In the genomic region with DNA sequence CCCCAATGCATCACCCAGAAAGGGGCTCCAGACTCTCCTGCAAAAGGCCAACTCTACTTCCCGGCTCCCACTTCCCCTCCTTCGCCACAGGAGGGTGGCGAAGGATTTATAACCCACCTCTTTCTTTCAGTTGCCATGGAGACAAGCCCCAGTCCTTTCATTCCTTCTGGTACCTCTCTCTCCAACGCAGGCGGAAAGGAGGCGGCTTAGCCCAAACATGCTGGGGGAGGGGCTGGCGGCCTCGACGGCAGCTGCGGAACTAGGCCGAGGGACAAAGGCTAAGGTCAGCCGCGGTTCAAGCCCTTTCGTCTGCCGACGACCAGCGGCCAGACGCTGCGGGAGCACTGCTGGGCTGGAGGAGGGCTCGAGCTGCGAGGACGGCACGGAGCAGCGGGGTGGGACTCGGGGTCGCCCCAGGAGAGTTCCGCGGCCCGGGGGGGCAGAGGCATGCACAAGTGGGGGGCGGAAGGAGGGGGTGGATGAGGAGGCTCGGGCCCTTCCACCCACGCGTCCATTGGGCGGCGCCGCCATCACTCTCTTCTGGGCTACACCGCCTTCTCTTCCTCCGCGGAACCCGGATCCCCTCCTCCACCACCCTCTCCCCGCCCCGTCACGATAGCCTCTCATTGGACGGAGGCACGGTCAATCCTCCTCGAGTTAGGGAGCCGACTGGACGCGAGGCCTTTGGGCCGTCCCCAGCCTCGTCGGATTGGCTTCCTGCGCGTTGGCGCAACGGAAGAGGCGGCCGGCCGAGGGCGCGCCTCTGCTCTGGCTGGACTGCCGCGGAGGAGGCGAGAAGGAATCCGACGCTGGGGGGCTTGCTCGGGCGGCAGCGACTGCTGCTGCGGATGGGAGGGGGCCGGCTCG, we compare ENCODE assay signal across 1 cellular context.
TF ChIP-seq lines count a peak whose summit lies in the region.

A gene (plus strand): TSS at position 766 of the 867 bp plus-strand sequence.

TF ChIP-seq in HepG2, 621 proteins besides CTCF, POLR2A, EP300 and RAD21 (continued from another document and continues in another):
- TF ChIP-seq, protein P1, sequence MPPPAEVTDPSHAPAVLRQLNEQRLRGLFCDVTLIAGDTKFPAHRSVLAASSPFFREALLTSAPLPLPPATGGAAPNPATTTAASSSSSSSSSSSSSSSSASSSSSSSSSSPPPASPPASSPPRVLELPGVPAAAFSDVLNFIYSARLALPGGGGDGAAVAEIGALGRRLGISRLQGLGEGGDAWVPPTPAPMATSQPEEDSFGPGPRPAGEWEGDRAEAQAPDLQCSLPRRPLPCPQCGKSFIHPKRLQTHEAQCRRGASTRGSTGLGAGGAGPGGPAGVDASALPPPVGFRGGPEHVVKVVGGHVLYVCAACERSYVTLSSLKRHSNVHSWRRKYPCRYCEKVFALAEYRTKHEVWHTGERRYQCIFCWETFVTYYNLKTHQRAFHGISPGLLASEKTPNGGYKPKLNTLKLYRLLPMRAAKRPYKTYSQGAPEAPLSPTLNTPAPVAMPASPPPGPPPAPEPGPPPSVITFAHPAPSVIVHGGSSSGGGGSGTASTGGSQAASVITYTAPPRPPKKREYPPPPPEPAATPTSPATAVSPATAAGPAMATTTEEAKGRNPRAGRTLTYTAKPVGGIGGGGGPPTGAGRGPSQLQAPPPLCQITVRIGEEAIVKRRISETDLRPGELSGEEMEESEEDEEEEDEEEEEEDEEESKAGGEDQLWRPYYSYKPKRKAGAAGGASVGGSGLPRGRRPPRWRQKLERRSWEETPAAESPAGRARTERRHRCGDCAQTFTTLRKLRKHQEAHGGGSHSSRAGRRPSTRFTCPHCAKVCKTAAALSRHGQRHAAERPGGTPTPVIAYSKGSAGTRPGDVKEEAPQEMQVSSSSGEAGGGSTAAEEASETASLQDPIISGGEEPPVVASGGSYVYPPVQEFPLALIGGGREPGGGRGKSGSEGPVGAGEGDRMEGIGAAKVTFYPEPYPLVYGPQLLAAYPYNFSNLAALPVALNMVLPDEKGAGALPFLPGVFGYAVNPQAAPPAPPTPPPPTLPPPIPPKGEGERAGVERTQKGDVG (CRISPR knock-in tag; IDR thresholded peaks at IDR 0.05; ENCODE audit: borderline replicate concordance) = peak; percentile 89; the same call in 1 of the 2 replicates
- TF ChIP-seq JUN (CRISPR knock-in tag; IDR thresholded peaks at IDR 0.05) (0 out of 2 replicates have a peak, but pooled peaks have one; percentile 81), ZSCAN9 (CRISPR knock-in tag; IDR thresholded peaks at IDR 0.05; ENCODE audit: borderline replicate concordance) (peak; percentile 78), ZNF317 (CRISPR knock-in tag; IDR thresholded peaks at IDR 0.05) (peak; percentile 91), NCOA2 (CRISPR knock-in tag; IDR thresholded peaks at IDR 0.05) (peak; percentile 54), CHD4 (IDR thresholded peaks at IDR 0.05; ENCODE audit: borderline replicate concordance, low read length) (no peak), NFRKB (IDR thresholded peaks at IDR 0.05) (peak; percentile 91), POLR2G (IDR thresholded peaks at IDR 0.05; ENCODE audit: low read depth, low read length) (peak; percentile 95), NR3C1 (CRISPR knock-in tag; IDR thresholded peaks at IDR 0.05) (no peak), ZNF430 (CRISPR knock-in tag; IDR thresholded peaks at IDR 0.05) (peak; percentile 80), ZNF24 (IDR thresholded peaks at IDR 0.05) (no peak), TBP (CRISPR knock-in tag; IDR thresholded peaks at IDR 0.05) (no peak), AHR (CRISPR knock-in tag; IDR thresholded peaks at IDR 0.05) (peak; percentile 88), NONO (IDR thresholded peaks at IDR 0.05) (no peak), NONO (CRISPR knock-in tag; conservative IDR thresholded peaks at IDR 0.05) (peak; percentile 98), ZBTB7A (CRISPR knock-in tag; IDR thresholded peaks at IDR 0.05) (peak; percentile 54; the same call in 1 of the 2 replicates), ZNF558 (CRISPR knock-in tag; IDR thresholded peaks at IDR 0.05; ENCODE audit: borderline replicate concordance) (peak; percentile 88), KAT7 (CRISPR knock-in tag; IDR thresholded peaks at IDR 0.05; ENCODE audit: borderline replicate concordance) (peak; percentile 97), SNAPC2 (CRISPR knock-in tag; IDR thresholded peaks at IDR 0.05) (peak; percentile 89), ZNF878 (CRISPR knock-in tag; IDR thresholded peaks at IDR 0.05) (no peak), ZNF460 (CRISPR knock-in tag; IDR thresholded peaks at IDR 0.05; ENCODE audit: borderline replicate concordance) (no peak; the same call in 1 of the 2 replicates), CENPX (CRISPR knock-in tag; IDR thresholded peaks at IDR 0.05) (no peak)
- TF ChIP-seq, protein P2, sequence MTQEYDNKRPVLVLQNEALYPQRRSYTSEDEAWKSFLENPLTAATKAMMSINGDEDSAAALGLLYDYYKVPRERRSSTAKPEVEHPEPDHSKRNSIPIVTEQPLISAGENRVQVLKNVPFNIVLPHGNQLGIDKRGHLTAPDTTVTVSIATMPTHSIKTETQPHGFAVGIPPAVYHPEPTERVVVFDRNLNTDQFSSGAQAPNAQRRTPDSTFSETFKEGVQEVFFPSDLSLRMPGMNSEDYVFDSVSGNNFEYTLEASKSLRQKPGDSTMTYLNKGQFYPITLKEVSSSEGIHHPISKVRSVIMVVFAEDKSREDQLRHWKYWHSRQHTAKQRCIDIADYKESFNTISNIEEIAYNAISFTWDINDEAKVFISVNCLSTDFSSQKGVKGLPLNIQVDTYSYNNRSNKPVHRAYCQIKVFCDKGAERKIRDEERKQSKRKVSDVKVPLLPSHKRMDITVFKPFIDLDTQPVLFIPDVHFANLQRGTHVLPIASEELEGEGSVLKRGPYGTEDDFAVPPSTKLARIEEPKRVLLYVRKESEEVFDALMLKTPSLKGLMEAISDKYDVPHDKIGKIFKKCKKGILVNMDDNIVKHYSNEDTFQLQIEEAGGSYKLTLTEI (CRISPR knock-in tag; conservative IDR thresholded peaks at IDR 0.05) = no peak
- TF ChIP-seq, protein P3, sequence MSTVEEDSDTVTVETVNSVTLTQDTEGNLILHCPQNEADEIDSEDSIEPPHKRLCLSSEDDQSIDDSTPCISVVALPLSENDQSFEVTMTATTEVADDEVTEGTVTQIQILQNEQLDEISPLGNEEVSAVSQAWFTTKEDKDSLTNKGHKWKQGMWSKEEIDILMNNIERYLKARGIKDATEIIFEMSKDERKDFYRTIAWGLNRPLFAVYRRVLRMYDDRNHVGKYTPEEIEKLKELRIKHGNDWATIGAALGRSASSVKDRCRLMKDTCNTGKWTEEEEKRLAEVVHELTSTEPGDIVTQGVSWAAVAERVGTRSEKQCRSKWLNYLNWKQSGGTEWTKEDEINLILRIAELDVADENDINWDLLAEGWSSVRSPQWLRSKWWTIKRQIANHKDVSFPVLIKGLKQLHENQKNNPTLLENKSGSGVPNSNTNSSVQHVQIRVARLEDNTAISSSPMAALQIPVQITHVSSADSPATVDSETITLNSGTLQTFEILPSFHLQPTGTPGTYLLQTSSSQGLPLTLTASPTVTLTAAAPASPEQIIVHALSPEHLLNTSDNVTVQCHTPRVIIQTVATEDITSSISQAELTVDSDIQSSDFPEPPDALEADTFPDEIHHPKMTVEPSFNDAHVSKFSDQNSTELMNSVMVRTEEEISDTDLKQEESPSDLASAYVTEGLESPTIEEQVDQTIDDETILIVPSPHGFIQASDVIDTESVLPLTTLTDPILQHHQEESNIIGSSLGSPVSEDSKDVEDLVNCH (CRISPR knock-in tag; IDR thresholded peaks at IDR 0.05) = no peak
- TF ChIP-seq, protein P4, sequence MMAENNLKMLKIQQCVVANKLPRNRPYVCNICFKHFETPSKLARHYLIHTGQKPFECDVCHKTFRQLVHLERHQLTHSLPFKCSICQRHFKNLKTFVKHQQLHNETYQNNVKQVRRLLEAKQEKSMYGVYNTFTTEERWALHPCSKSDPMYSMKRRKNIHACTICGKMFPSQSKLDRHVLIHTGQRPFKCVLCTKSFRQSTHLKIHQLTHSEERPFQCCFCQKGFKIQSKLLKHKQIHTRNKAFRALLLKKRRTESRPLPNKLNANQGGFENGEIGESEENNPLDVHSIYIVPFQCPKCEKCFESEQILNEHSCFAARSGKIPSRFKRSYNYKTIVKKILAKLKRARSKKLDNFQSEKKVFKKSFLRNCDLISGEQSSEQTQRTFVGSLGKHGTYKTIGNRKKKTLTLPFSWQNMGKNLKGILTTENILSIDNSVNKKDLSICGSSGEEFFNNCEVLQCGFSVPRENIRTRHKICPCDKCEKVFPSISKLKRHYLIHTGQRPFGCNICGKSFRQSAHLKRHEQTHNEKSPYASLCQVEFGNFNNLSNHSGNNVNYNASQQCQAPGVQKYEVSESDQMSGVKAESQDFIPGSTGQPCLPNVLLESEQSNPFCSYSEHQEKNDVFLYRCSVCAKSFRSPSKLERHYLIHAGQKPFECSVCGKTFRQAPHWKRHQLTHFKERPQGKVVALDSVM (CRISPR knock-in tag; IDR thresholded peaks at IDR 0.05) = no peak; the same call in 1 of the 2 replicates
- TF ChIP-seq, protein P5, sequence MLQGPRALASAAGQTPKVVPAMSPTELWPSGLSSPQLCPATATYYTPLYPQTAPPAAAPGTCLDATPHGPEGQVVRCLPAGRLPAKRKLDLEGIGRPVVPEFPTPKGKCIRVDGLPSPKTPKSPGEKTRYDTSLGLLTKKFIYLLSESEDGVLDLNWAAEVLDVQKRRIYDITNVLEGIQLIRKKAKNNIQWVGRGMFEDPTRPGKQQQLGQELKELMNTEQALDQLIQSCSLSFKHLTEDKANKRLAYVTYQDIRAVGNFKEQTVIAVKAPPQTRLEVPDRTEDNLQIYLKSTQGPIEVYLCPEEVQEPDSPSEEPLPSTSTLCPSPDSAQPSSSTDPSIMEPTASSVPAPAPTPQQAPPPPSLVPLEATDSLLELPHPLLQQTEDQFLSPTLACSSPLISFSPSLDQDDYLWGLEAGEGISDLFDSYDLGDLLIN (CRISPR knock-in tag; IDR thresholded peaks at IDR 0.05; ENCODE audit: borderline replicate concordance) = no peak
- TF ChIP-seq, protein P6, sequence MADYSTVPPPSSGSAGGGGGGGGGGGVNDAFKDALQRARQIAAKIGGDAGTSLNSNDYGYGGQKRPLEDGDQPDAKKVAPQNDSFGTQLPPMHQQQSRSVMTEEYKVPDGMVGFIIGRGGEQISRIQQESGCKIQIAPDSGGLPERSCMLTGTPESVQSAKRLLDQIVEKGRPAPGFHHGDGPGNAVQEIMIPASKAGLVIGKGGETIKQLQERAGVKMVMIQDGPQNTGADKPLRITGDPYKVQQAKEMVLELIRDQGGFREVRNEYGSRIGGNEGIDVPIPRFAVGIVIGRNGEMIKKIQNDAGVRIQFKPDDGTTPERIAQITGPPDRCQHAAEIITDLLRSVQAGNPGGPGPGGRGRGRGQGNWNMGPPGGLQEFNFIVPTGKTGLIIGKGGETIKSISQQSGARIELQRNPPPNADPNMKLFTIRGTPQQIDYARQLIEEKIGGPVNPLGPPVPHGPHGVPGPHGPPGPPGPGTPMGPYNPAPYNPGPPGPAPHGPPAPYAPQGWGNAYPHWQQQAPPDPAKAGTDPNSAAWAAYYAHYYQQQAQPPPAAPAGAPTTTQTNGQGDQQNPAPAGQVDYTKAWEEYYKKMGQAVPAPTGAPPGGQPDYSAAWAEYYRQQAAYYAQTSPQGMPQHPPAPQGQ (CRISPR knock-in tag; IDR thresholded peaks at IDR 0.05; ENCODE audit: borderline replicate concordance) = peak; percentile 38; the same call in 1 of the 2 replicates
- TF ChIP-seq, protein P7, sequence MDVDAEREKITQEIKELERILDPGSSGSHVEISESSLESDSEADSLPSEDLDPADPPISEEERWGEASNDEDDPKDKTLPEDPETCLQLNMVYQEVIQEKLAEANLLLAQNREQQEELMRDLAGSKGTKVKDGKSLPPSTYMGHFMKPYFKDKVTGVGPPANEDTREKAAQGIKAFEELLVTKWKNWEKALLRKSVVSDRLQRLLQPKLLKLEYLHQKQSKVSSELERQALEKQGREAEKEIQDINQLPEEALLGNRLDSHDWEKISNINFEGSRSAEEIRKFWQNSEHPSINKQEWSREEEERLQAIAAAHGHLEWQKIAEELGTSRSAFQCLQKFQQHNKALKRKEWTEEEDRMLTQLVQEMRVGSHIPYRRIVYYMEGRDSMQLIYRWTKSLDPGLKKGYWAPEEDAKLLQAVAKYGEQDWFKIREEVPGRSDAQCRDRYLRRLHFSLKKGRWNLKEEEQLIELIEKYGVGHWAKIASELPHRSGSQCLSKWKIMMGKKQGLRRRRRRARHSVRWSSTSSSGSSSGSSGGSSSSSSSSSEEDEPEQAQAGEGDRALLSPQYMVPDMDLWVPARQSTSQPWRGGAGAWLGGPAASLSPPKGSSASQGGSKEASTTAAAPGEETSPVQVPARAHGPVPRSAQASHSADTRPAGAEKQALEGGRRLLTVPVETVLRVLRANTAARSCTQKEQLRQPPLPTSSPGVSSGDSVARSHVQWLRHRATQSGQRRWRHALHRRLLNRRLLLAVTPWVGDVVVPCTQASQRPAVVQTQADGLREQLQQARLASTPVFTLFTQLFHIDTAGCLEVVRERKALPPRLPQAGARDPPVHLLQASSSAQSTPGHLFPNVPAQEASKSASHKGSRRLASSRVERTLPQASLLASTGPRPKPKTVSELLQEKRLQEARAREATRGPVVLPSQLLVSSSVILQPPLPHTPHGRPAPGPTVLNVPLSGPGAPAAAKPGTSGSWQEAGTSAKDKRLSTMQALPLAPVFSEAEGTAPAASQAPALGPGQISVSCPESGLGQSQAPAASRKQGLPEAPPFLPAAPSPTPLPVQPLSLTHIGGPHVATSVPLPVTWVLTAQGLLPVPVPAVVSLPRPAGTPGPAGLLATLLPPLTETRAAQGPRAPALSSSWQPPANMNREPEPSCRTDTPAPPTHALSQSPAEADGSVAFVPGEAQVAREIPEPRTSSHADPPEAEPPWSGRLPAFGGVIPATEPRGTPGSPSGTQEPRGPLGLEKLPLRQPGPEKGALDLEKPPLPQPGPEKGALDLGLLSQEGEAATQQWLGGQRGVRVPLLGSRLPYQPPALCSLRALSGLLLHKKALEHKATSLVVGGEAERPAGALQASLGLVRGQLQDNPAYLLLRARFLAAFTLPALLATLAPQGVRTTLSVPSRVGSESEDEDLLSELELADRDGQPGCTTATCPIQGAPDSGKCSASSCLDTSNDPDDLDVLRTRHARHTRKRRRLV (CRISPR knock-in tag; IDR thresholded peaks at IDR 0.05) = peak; percentile 65; the same call in 1 of the 2 replicates
- TF ChIP-seq, protein P8, sequence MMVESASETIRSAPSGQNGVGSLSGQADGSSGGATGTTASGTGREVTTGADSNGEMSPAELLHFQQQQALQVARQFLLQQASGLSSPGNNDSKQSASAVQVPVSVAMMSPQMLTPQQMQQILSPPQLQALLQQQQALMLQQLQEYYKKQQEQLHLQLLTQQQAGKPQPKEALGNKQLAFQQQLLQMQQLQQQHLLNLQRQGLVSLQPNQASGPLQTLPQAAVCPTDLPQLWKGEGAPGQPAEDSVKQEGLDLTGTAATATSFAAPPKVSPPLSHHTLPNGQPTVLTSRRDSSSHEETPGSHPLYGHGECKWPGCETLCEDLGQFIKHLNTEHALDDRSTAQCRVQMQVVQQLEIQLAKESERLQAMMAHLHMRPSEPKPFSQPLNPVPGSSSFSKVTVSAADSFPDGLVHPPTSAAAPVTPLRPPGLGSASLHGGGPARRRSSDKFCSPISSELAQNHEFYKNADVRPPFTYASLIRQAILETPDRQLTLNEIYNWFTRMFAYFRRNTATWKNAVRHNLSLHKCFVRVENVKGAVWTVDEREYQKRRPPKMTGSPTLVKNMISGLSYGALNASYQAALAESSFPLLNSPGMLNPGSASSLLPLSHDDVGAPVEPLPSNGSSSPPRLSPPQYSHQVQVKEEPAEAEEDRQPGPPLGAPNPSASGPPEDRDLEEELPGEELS (CRISPR knock-in tag; IDR thresholded peaks at IDR 0.05) = peak; percentile 41
